Comparison of ENCODE assay signal across 8 cellular contexts in the genomic region with DNA sequence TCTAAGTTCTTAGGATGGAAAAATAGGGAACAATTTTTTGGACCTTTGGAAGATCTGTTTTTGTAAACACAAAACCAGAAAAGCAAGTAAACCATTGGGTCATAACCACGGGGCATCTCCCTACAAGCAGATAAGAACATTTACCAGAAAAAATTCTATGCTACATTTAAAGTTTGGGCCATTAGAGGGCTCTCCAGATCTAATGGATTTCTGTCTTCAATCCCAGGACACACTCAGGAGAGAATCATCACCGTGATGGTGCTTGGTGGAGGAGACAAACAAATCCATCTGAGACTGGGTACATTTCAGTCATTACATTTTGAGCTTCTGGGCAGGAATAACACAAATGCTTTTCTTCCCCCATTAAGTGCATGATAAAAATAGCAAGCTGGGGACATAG.
DNase-seq lines count a peak whose midpoint lies in the region; ATAC-seq, FAIRE-seq and TF ChIP-seq lines count a peak whose summit lies in the region.

No MANE protein-coding gene starts in this region.

- H3K27ac ChIP-seq in C4-2B (no peak overlapping the region), WERI-Rb-1 (no peak overlapping the region)

- TF ChIP-seq CTCF in C4-2B (conservative IDR thresholded peaks at IDR 0.05) (peak; percentile 70), WERI-Rb-1 (IDR thresholded peaks at IDR 0.05; ENCODE audit: low read depth, low read length) (peak; percentile 29)

- H3K4me3 ChIP-seq in WERI-Rb-1 (ENCODE audit: low read depth, low read length) = no peak overlapping the region

- H3K36me3 Mint-ChIP-seq in activated naive CD4-positive, alpha-beta T cell treated with anti-CD3 and anti-CD28 coated beads, Interleukin-2, amount 10 ng/mL, durations not matched to agents 7 days and 5 days = no peaks in the 10 kb centered on the region

- DNase-seq in HT1080 (ENCODE audit: low read depth) (peak; percentile 35), WERI-Rb-1 (no peak), inferior parietal cortex (ENCODE audit: extremely low spot score) (peak; percentile 53), GM12891 (ENCODE audit: insufficient read length, low spot score) (no peak)
- DNase-seq in activated naive CD4-positive, alpha-beta T cell treated with anti-CD3 and anti-CD28 coated beads, Interleukin-2, amount 10 ng/mL, durations not matched to agents 7 days and 5 days = no peak

- H3K9me3 Mint-ChIP-seq in activated naive CD4-positive, alpha-beta T cell treated with anti-CD3 and anti-CD28 coated beads, Interleukin-2, amount 10 ng/mL, durations not matched to agents 7 days and 5 days = peaks cover under 1% of the 10 kb centered on the region

- no peaks in the 10 kb centered on the region for H3K9me3 ChIP-seq in WERI-Rb-1 (ENCODE audit: severe bottlenecking)

- no peak for FAIRE-seq in GM12891 (lab: Jason Lieb, UNC)

- no peaks in the 10 kb centered on the region for H3K27me3 ChIP-seq in WERI-Rb-1 (ENCODE audit: insufficient read depth, low read depth, severe bottlenecking)

- no peak overlapping the region for H3K27ac Mint-ChIP-seq in activated naive CD4-positive, alpha-beta T cell treated with anti-CD3 and anti-CD28 coated beads, Interleukin-2, amount 10 ng/mL, durations not matched to agents 7 days and 5 days

- H3K36me3 ChIP-seq in WERI-Rb-1 = no peaks in the 10 kb centered on the region

- ATAC-seq in GM18520 (IDR thresholded peaks at IDR 0.05; ENCODE audit: unreplicated experiment) (no peak), HG02642 (IDR thresholded peaks at IDR 0.05; ENCODE audit: poor library complexity, unreplicated experiment) (no peak)

- no peaks in the 10 kb centered on the region for H3K27me3 Mint-ChIP-seq in activated naive CD4-positive, alpha-beta T cell treated with anti-CD3 and anti-CD28 coated beads, Interleukin-2, amount 10 ng/mL, durations not matched to agents 7 days and 5 days

- no peak for TF ChIP-seq POLR2A in GM12891 (IDR thresholded peaks at IDR 0.05; ENCODE audit: low read depth, low read length)

- H3K4me3 Mint-ChIP-seq in activated naive CD4-positive, alpha-beta T cell treated with anti-CD3 and anti-CD28 coated beads, Interleukin-2, amount 10 ng/mL, durations not matched to agents 7 days and 5 days = no peak overlapping the region

- CTCF ChIA-PET in activated naive CD4-positive, alpha-beta T cell treated with anti-CD3 and anti-CD28 coated beads, Interleukin-2, amount 10 ng/mL, durations not matched to agents 7 days and 5 days (lab: Charles Lee) = interaction anchor here (1.7 kb wide), 1 partner anchor 209 kb away, joined by 8 read pairs; no protein-coding TSS in a partner anchor

- H3K4me1 Mint-ChIP-seq in activated naive CD4-positive, alpha-beta T cell treated with anti-CD3 and anti-CD28 coated beads, Interleukin-2, amount 10 ng/mL, durations not matched to agents 7 days and 5 days = no peaks in the 10 kb centered on the region

TF ChIP-seq in GM12891, 5 proteins besides CTCF, POLR2A, EP300 and RAD21:
- TF ChIP-seq PAX5 (IDR thresholded peaks at IDR 0.05; ENCODE audit: insufficient read depth, low read length, severe bottlenecking) (no peak), POLR2AphosphoS5 (IDR thresholded peaks at IDR 0.05; ENCODE audit: low read depth, low read length) (no peak), SPI1 (IDR thresholded peaks at IDR 0.05; ENCODE audit: low read depth, low read length) (no peak), TAF1 (IDR thresholded peaks at IDR 0.05; ENCODE audit: low read depth, low read length) (no peak), POU2F2 (IDR thresholded peaks at IDR 0.05; ENCODE audit: low read depth, low read length) (no peak)

Comparison
In these comparisons a context has a peak if more than half of its experiments do, and no peak if none do; other contexts are left out.
1. DNase-seq: peak in HT1080 (single experiment) and inferior parietal cortex (single experiment); none in WERI-Rb-1 (single experiment), activated naive CD4-positive, alpha-beta T cell treated with anti-CD3 and anti-CD28 coated beads, Interleukin-2, amount 10 ng/mL, durations not matched to agents 7 days and 5 days (single experiment) and GM12891 (single experiment).